ENCODE assay signal across 24 cellular contexts in the genomic region with DNA sequence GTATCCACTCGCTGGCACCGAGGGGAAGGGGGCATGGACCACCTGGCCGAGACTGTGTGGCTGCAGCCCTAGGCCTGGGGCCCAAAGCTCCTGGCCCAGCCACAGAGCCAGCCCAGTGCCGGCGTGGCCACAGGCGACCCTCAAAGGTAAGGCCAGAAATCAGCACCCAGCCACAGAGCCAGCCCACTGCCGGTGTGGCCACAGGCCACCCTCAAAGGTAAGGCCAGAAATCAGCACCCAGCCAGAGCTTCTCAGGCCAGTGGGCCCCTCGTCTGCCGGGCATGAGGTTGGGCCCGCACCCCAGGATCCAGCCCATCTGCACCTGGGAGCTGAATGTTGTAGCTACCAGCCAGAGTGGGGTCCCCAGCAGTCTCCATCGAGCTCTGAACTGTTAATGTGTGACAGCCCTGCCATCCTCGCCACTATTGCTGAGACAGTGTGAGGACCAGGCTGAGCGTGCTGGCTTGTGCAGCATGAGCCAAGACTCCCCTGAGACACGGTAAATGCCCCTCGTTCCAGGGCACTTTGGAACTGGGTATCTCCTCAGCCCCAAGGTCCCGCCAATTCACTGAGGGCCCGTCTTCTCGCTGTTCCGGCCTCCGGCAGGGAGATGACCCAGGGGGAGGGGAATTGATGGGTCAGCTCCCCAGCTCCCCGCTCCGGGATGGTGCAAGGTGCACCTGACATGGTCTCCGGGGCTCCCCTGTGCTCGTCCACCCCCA. TPM values are rescaled to one million over a fixed set of nuclear protein-coding genes. Genes with fewer than 3 reads are reported as not detected.
DNase-seq lines count a peak whose midpoint lies in the region; ATAC-seq and TF ChIP-seq lines count a peak whose summit lies in the region.
"Had no signal": no experiment of that assay in that cellular context is flagged by ENCODE, and none has a peak within 500 bp of the region (broad histone marks: within the 10 kb centered on the region; RNA-seq: fewer than 3 reads in every experiment).

No MANE protein-coding gene starts in this region.

- peaks cover 3% of the 10 kb centered on the region for H3K9me3 Mint-ChIP-seq in activated naive CD4-positive, alpha-beta T cell treated with anti-CD3 and anti-CD28 coated beads, Interleukin-2, amount 10 ng/mL, durations not matched to agents 7 days and 5 days
- H3K9me3 Mint-ChIP-seq in activated naive CD4-positive, alpha-beta T cell treated with anti-CD3 and anti-CD28 coated beads for 36 hours: no peaks in the 10 kb centered on the region
- H3K9me3 Mint-ChIP-seq in stimulated activated effector memory CD8-positive, alpha-beta T cell treated with anti-CD3 and anti-CD28 coated beads, Interleukin-12 subunit alpha, Interleukin-12 subunit beta, amount 100 ng/mL, for 72 hours: no peaks in the 10 kb centered on the region
- H3K9me3 Mint-ChIP-seq: activated T-helper 17 cell treated with anti-CD3 and anti-CD28 coated beads, Interleukin-2, amount 50 U/mL, for 72 hours; CD4-positive, alpha-beta T cell; stimulated activated memory B cell treated with anti-CD40 and anti-IgM and Interleukin-4, amounts not matched to agents 10 μg/mL and 1 μg/mL and 100 μg/mL, for 72 hours had no signal

- DNase-seq in activated naive CD4-positive, alpha-beta T cell treated with anti-CD3 and anti-CD28 coated beads, Interleukin-2, amount 10 ng/mL, durations not matched to agents 7 days and 5 days: peak; percentile 16
- DNase-seq in activated naive CD4-positive, alpha-beta T cell treated with anti-CD3 and anti-CD28 coated beads for 36 hours: no peak
- DNase-seq in NT2/D1 (ENCODE audit: low read depth, low spot score) (no peak), hepatocyte (ENCODE audit: low spot score) (peak; percentile 3), UCSD-AML1 (lab: John Stamatoyannopoulos, UW; ENCODE audit: unreplicated experiment) (no peak)
- DNase-seq in stimulated activated effector memory CD8-positive, alpha-beta T cell treated with anti-CD3 and anti-CD28 coated beads, Interleukin-12 subunit alpha, Interleukin-12 subunit beta, amount 100 ng/mL, for 72 hours (ENCODE audit: low spot score in 2 of 2): peak; percentile 1 to 48
- DNase-seq: activated CD4-positive, alpha-beta T cell treated with anti-CD3 and anti-CD28 coated beads, Interleukin-2, amount 50 U/mL, for 4 hours; cortex of kidney; HCEC 1CT; NCI-H1105 treated with DMSO at 0.1 percent for 48 hours; NCI-H2171 treated with DMSO at 0.1 percent for 48 hours; NCI-H82 had no signal

- H3K9me3 ChIP-seq in NT2/D1 (ENCODE audit: insufficient read depth, low read length) (peaks cover 24% of the 10 kb centered on the region; the same call in 1 of the 2 replicates), hepatocyte (ENCODE audit: low read depth) (no peaks in the 10 kb centered on the region)
- H3K9me3 ChIP-seq: gastroesophageal sphincter, spleen, upper lobe of left lung had no signal

- peaks cover 29% of the 10 kb centered on the region for H3K27me3 Mint-ChIP-seq in activated naive CD4-positive, alpha-beta T cell treated with anti-CD3 and anti-CD28 coated beads, Interleukin-2, amount 10 ng/mL, durations not matched to agents 7 days and 5 days
- H3K27me3 Mint-ChIP-seq in activated naive CD4-positive, alpha-beta T cell treated with anti-CD3 and anti-CD28 coated beads for 36 hours (ENCODE audit: low read depth): no peaks in the 10 kb centered on the region
- H3K27me3 Mint-ChIP-seq: CD4-positive, alpha-beta T cell; progenitor cell of endocrine pancreas had no signal

- CTCF ChIA-PET in activated naive CD4-positive, alpha-beta T cell treated with anti-CD3 and anti-CD28 coated beads, Interleukin-2, amount 10 ng/mL, durations not matched to agents 7 days and 5 days (lab: Charles Lee): no interaction called here
- CTCF ChIA-PET in activated naive CD4-positive, alpha-beta T cell treated with anti-CD3 and anti-CD28 coated beads for 36 hours (lab: Charles Lee): no interaction called here

- H3K27me3 ChIP-seq in NT2/D1 (ENCODE audit: insufficient read depth, insufficient read length) (no peaks in the 10 kb centered on the region), hepatocyte (no peaks in the 10 kb centered on the region)
- H3K27me3 ChIP-seq: upper lobe of left lung had no signal

- peak overlapping the region; percentile 9 for H3K9ac ChIP-seq in NT2/D1 (ENCODE audit: insufficient read length, low read depth)

- peaks cover 5% of the 10 kb centered on the region for H3K36me3 Mint-ChIP-seq in activated naive CD4-positive, alpha-beta T cell treated with anti-CD3 and anti-CD28 coated beads, Interleukin-2, amount 10 ng/mL, durations not matched to agents 7 days and 5 days
- H3K36me3 Mint-ChIP-seq in activated naive CD4-positive, alpha-beta T cell treated with anti-CD3 and anti-CD28 coated beads for 36 hours (ENCODE audit: low read depth): no peaks in the 10 kb centered on the region
- H3K36me3 Mint-ChIP-seq in stimulated activated effector memory CD8-positive, alpha-beta T cell treated with anti-CD3 and anti-CD28 coated beads, Interleukin-12 subunit alpha, Interleukin-12 subunit beta, amount 100 ng/mL, for 72 hours: no peaks in the 10 kb centered on the region

- intact Hi-C loops in activated naive CD4-positive, alpha-beta T cell treated with anti-CD3 and anti-CD28 coated beads for 36 hours (cut with micrococcal nuclease): no loop called here

- WGBS in hepatocyte (ENCODE audit: low lambda C conversion rate, missing lambda C conversion rate): 99% methylated on average over 20 of the region's 24 CpGs

- H3K4me3 Mint-ChIP-seq in activated naive CD4-positive, alpha-beta T cell treated with anti-CD3 and anti-CD28 coated beads, Interleukin-2, amount 10 ng/mL, durations not matched to agents 7 days and 5 days: no peak overlapping the region
- no peak overlapping the region for H3K4me3 Mint-ChIP-seq in activated naive CD4-positive, alpha-beta T cell treated with anti-CD3 and anti-CD28 coated beads for 36 hours
- no peak overlapping the region for H3K4me3 Mint-ChIP-seq in stimulated activated effector memory CD8-positive, alpha-beta T cell treated with anti-CD3 and anti-CD28 coated beads, Interleukin-12 subunit alpha, Interleukin-12 subunit beta, amount 100 ng/mL, for 72 hours
- H3K4me3 Mint-ChIP-seq: activated T-helper 17 cell treated with anti-CD3 and anti-CD28 coated beads, Interleukin-2, amount 50 U/mL, for 72 hours; CD4-positive, alpha-beta T cell; stimulated activated memory B cell treated with anti-CD40 and anti-IgM and Interleukin-4, amounts not matched to agents 10 μg/mL and 1 μg/mL and 100 μg/mL, for 72 hours had no signal

- no peak overlapping the region for H3K4me2 ChIP-seq in hepatocyte

- no peaks in the 10 kb centered on the region for H3K79me2 ChIP-seq in hepatocyte

- H3K4me1 Mint-ChIP-seq in activated naive CD4-positive, alpha-beta T cell treated with anti-CD3 and anti-CD28 coated beads, Interleukin-2, amount 10 ng/mL, durations not matched to agents 7 days and 5 days: no peaks in the 10 kb centered on the region
- no peaks in the 10 kb centered on the region for H3K4me1 Mint-ChIP-seq in activated naive CD4-positive, alpha-beta T cell treated with anti-CD3 and anti-CD28 coated beads for 36 hours (ENCODE audit: low read depth)
- no peaks in the 10 kb centered on the region for H3K4me1 Mint-ChIP-seq in stimulated activated effector memory CD8-positive, alpha-beta T cell treated with anti-CD3 and anti-CD28 coated beads, Interleukin-12 subunit alpha, Interleukin-12 subunit beta, amount 100 ng/mL, for 72 hours
- H3K4me1 Mint-ChIP-seq: activated T-helper 17 cell treated with anti-CD3 and anti-CD28 coated beads, Interleukin-2, amount 50 U/mL, for 72 hours; stimulated activated memory B cell treated with anti-CD40 and anti-IgM and Interleukin-4, amounts not matched to agents 10 μg/mL and 1 μg/mL and 100 μg/mL, for 72 hours had no signal

- H3K9me2 ChIP-seq in hepatocyte (replicated peaks; ENCODE audit: insufficient read depth): no peaks in the 10 kb centered on the region

- H4K20me1 ChIP-seq in hepatocyte (ENCODE audit: insufficient read depth, poor library complexity, severe bottlenecking): no peaks in the 10 kb centered on the region

- H3K4me1 ChIP-seq in NT2/D1 (ENCODE audit: insufficient read depth, insufficient read length): peaks cover 12% of the 10 kb centered on the region
- H3K4me1 ChIP-seq in hepatocyte (ENCODE audit: insufficient read depth): no peaks in the 10 kb centered on the region

- H3K27ac Mint-ChIP-seq in activated naive CD4-positive, alpha-beta T cell treated with anti-CD3 and anti-CD28 coated beads, Interleukin-2, amount 10 ng/mL, durations not matched to agents 7 days and 5 days: no peak overlapping the region
- no peak overlapping the region for H3K27ac Mint-ChIP-seq in activated naive CD4-positive, alpha-beta T cell treated with anti-CD3 and anti-CD28 coated beads for 36 hours
- no peak overlapping the region for H3K27ac Mint-ChIP-seq in stimulated activated effector memory CD8-positive, alpha-beta T cell treated with anti-CD3 and anti-CD28 coated beads, Interleukin-12 subunit alpha, Interleukin-12 subunit beta, amount 100 ng/mL, for 72 hours
- H3K27ac Mint-ChIP-seq: activated T-helper 17 cell treated with anti-CD3 and anti-CD28 coated beads, Interleukin-2, amount 50 U/mL, for 72 hours; CD4-positive, alpha-beta T cell; progenitor cell of endocrine pancreas; stimulated activated memory B cell treated with anti-CD40 and anti-IgM and Interleukin-4, amounts not matched to agents 10 μg/mL and 1 μg/mL and 100 μg/mL, for 72 hours had no signal

- peak; percentile 17 for ATAC-seq in stimulated activated effector memory CD8-positive, alpha-beta T cell treated with anti-CD3 and anti-CD28 coated beads, Interleukin-12 subunit alpha, Interleukin-12 subunit beta, amount 100 ng/mL, for 72 hours
- ATAC-seq in HG02759 (IDR thresholded peaks at IDR 0.05; ENCODE audit: unreplicated experiment) (no peak), HG03135 (IDR thresholded peaks at IDR 0.05; ENCODE audit: unreplicated experiment) (no peak)
- ATAC-seq: activated T-helper 17 cell treated with anti-CD3 and anti-CD28 coated beads, Interleukin-2, amount 50 U/mL, for 72 hours; gastroesophageal sphincter had no signal

- no peak for TF ChIP-seq CTCF in hepatocyte (IDR thresholded peaks at IDR 0.05; ENCODE audit: poor library complexity)

- H2AFZ ChIP-seq in hepatocyte: no peak overlapping the region

- peaks cover 25% of the 10 kb centered on the region for H3K36me3 ChIP-seq in NT2/D1 (ENCODE audit: insufficient read depth, insufficient read length, low read length)
- H3K36me3 ChIP-seq in hepatocyte (replicated peaks; ENCODE audit: insufficient read depth, low read depth): no peaks in the 10 kb centered on the region
- H3K36me3 ChIP-seq: gastroesophageal sphincter had no signal

- no peak overlapping the region for H3K4me3 ChIP-seq in NT2/D1 (ENCODE audit: insufficient read length, low read depth)
- no peak overlapping the region for H3K4me3 ChIP-seq in hepatocyte
- H3K4me3 ChIP-seq: spleen, upper lobe of left lung had no signal

- no peak overlapping the region for H3K27ac ChIP-seq in hepatocyte
- H3K27ac ChIP-seq: epithelial cell of prostate, gastroesophageal sphincter, spleen, upper lobe of left lung had no signal

RNA-seq across cellular contexts. Expression of gene FTCD, which starts 4.6 kb away (rescaled TPM):
- not detected for total RNA-seq in activated naive CD4-positive, alpha-beta T cell treated with anti-CD3 and anti-CD28 coated beads for 36 hours
- 25.8 and 27.5 TPM in 2 replicates for total RNA-seq in hepatocyte
- polyA plus RNA-seq in hepatocyte: 60.9 and 76.8 TPM in 2 replicates
- total RNA-seq: LHCN-M2 had no signal
- polyA plus RNA-seq: AG04450 had no signal

RNA-seq across cellular contexts. Expression of gene SPATC1L, which starts 24.3 kb away (rescaled TPM):
- total RNA-seq in activated naive CD4-positive, alpha-beta T cell treated with anti-CD3 and anti-CD28 coated beads for 36 hours: 1 to 10 TPM; 8.0 to 9.8 TPM
- 8.3 and 10.1 TPM in 2 replicates for total RNA-seq in hepatocyte
- 24.2 and 29.9 TPM in 2 replicates for polyA plus RNA-seq in hepatocyte

Comparison
In these comparisons a context has a peak if more than half of its experiments do, and no peak if none do; other contexts are left out.
1. DNase-seq: peak in activated naive CD4-positive, alpha-beta T cell treated with anti-CD3 and anti-CD28 coated beads, Interleukin-2, amount 10 ng/mL, durations not matched to agents 7 days and 5 days (single experiment), hepatocyte (single experiment) and stimulated activated effector memory CD8-positive, alpha-beta T cell treated with anti-CD3 and anti-CD28 coated beads, Interleukin-12 subunit alpha, Interleukin-12 subunit beta, amount 100 ng/mL, for 72 hours (2 of 2); none in activated naive CD4-positive, alpha-beta T cell treated with anti-CD3 and anti-CD28 coated beads for 36 hours (single experiment), NT2/D1 (single experiment) and UCSD-AML1 (single experiment).
2. RNA of gene FTCD, which starts 4.6 kb away (total RNA-seq): 25.8 to 27.5 TPM in hepatocyte; not detected in activated naive CD4-positive, alpha-beta T cell treated with anti-CD3 and anti-CD28 coated beads for 36 hours; every median in the first group is over 10 times any median in the second.